Comparison of ENCODE assay signal across 1 cellular context in the genomic region with DNA sequence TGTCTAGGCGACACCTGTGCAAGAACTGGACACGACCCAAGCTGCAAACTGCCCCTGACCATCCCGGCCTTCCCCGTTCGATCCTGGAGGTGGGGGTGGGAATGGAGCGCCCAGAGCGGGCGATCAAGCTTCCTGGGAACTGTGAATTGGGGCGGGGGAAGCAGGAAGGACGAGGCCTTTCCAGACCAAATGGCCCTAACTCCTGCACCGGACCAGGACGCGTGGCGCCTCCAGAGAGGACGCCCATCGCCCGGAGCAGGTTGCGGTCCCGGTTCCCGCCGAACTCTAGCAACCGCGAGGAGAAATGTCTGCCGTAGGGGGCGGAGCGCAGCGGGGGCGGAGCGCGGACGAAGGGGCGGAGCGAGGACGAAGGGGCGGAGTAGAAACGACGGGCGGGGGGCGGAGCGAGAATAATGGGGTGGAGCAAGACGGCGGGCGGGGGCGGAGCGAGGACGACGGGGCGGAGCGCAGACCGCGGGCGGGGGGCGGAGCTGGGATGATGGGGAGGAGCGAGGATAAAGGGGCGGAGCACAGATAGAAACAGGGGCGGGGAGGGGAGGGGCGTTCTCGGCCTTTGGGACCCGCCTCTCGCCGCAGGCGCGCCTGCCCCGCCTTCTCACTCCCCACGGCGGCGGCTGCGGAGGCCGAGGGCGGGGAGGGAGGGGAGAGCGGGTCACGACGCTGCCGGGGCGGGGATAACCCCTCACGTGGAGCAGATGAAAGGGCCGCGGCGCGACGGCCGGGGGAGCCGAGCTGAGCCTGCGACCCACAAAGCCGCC.
A peak's percentile ranks its signal among the peaks of the same experiment; 100 is the strongest.
TF ChIP-seq lines count a peak whose summit lies in the region.

A gene (plus strand): TSS at position 695 of the 779 bp plus-strand sequence. CDS start 195 bp downstream, outside the sequence.

TF ChIP-seq in HepG2, 621 proteins besides CTCF, POLR2A, EP300 and RAD21 (continued from another document and continues in another):
- TF ChIP-seq, protein P1, sequence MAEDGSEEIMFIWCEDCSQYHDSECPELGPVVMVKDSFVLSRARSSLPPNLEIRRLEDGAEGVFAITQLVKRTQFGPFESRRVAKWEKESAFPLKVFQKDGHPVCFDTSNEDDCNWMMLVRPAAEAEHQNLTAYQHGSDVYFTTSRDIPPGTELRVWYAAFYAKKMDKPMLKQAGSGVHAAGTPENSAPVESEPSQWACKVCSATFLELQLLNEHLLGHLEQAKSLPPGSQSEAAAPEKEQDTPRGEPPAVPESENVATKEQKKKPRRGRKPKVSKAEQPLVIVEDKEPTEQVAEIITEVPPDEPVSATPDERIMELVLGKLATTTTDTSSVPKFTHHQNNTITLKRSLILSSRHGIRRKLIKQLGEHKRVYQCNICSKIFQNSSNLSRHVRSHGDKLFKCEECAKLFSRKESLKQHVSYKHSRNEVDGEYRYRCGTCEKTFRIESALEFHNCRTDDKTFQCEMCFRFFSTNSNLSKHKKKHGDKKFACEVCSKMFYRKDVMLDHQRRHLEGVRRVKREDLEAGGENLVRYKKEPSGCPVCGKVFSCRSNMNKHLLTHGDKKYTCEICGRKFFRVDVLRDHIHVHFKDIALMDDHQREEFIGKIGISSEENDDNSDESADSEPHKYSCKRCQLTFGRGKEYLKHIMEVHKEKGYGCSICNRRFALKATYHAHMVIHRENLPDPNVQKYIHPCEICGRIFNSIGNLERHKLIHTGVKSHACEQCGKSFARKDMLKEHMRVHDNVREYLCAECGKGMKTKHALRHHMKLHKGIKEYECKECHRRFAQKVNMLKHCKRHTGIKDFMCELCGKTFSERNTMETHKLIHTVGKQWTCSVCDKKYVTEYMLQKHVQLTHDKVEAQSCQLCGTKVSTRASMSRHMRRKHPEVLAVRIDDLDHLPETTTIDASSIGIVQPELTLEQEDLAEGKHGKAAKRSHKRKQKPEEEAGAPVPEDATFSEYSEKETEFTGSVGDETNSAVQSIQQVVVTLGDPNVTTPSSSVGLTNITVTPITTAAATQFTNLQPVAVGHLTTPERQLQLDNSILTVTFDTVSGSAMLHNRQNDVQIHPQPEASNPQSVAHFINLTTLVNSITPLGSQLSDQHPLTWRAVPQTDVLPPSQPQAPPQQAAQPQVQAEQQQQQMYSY (CRISPR knock-in tag; IDR thresholded peaks at IDR 0.05) = no peak; the same call in 1 of the 2 replicates
- TF ChIP-seq, protein P2, sequence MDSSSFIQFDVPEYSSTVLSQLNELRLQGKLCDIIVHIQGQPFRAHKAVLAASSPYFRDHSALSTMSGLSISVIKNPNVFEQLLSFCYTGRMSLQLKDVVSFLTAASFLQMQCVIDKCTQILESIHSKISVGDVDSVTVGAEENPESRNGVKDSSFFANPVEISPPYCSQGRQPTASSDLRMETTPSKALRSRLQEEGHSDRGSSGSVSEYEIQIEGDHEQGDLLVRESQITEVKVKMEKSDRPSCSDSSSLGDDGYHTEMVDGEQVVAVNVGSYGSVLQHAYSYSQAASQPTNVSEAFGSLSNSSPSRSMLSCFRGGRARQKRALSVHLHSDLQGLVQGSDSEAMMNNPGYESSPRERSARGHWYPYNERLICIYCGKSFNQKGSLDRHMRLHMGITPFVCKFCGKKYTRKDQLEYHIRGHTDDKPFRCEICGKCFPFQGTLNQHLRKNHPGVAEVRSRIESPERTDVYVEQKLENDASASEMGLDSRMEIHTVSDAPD (CRISPR knock-in tag; IDR thresholded peaks at IDR 0.05) = no peak
- TF ChIP-seq, protein P3, sequence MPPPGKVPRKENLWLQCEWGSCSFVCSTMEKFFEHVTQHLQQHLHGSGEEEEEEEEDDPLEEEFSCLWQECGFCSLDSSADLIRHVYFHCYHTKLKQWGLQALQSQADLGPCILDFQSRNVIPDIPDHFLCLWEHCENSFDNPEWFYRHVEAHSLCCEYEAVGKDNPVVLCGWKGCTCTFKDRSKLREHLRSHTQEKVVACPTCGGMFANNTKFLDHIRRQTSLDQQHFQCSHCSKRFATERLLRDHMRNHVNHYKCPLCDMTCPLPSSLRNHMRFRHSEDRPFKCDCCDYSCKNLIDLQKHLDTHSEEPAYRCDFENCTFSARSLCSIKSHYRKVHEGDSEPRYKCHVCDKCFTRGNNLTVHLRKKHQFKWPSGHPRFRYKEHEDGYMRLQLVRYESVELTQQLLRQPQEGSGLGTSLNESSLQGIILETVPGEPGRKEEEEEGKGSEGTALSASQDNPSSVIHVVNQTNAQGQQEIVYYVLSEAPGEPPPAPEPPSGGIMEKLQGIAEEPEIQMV (CRISPR knock-in tag; IDR thresholded peaks at IDR 0.05; ENCODE audit: low read depth) = 0 out of 2 replicates have a peak, but pooled peaks have one; percentile 17
- TF ChIP-seq, protein P4, sequence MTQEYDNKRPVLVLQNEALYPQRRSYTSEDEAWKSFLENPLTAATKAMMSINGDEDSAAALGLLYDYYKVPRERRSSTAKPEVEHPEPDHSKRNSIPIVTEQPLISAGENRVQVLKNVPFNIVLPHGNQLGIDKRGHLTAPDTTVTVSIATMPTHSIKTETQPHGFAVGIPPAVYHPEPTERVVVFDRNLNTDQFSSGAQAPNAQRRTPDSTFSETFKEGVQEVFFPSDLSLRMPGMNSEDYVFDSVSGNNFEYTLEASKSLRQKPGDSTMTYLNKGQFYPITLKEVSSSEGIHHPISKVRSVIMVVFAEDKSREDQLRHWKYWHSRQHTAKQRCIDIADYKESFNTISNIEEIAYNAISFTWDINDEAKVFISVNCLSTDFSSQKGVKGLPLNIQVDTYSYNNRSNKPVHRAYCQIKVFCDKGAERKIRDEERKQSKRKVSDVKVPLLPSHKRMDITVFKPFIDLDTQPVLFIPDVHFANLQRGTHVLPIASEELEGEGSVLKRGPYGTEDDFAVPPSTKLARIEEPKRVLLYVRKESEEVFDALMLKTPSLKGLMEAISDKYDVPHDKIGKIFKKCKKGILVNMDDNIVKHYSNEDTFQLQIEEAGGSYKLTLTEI (CRISPR knock-in tag; conservative IDR thresholded peaks at IDR 0.05) = no peak
- TF ChIP-seq ZNF260 (CRISPR knock-in tag; IDR thresholded peaks at IDR 0.05; ENCODE audit: borderline replicate concordance, low read depth) = no peak
- TF ChIP-seq, protein P5, sequence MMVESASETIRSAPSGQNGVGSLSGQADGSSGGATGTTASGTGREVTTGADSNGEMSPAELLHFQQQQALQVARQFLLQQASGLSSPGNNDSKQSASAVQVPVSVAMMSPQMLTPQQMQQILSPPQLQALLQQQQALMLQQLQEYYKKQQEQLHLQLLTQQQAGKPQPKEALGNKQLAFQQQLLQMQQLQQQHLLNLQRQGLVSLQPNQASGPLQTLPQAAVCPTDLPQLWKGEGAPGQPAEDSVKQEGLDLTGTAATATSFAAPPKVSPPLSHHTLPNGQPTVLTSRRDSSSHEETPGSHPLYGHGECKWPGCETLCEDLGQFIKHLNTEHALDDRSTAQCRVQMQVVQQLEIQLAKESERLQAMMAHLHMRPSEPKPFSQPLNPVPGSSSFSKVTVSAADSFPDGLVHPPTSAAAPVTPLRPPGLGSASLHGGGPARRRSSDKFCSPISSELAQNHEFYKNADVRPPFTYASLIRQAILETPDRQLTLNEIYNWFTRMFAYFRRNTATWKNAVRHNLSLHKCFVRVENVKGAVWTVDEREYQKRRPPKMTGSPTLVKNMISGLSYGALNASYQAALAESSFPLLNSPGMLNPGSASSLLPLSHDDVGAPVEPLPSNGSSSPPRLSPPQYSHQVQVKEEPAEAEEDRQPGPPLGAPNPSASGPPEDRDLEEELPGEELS (CRISPR knock-in tag; IDR thresholded peaks at IDR 0.05) = peak; percentile 46
- no peak for TF ChIP-seq TP53 (CRISPR knock-in tag; conservative IDR thresholded peaks at IDR 0.05)
- no peak for TF ChIP-seq ZNF431 (CRISPR knock-in tag; IDR thresholded peaks at IDR 0.05; ENCODE audit: borderline replicate concordance, low read depth)
- TF ChIP-seq NCOR1 (IDR thresholded peaks at IDR 0.05; ENCODE audit: borderline replicate concordance, low read length) = no peak
- no peak for TF ChIP-seq ELF4 (CRISPR knock-in tag; IDR thresholded peaks at IDR 0.05; ENCODE audit: borderline replicate concordance)
- TF ChIP-seq BRCA1 (CRISPR knock-in tag; IDR thresholded peaks at IDR 0.05) = no peak
- peak; percentile 79 for TF ChIP-seq TAF1 (CRISPR knock-in tag; IDR thresholded peaks at IDR 0.05)
- TF ChIP-seq PRPF4 (IDR thresholded peaks at IDR 0.05; ENCODE audit: low read depth, low read length, poor library complexity, severe bottlenecking) = no peak
- TF ChIP-seq KAT7 (CRISPR knock-in tag; IDR thresholded peaks at IDR 0.05; ENCODE audit: borderline replicate concordance) = peak; percentile 75; the same call in 1 of the 2 replicates
- no peak for TF ChIP-seq KDM6A (CRISPR knock-in tag; IDR thresholded peaks at IDR 0.05; ENCODE audit: low read depth)
- TF ChIP-seq, protein P6, sequence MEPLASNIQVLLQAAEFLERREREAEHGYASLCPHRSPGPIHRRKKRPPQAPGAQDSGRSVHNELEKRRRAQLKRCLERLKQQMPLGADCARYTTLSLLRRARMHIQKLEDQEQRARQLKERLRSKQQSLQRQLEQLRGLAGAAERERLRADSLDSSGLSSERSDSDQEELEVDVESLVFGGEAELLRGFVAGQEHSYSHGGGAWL (CRISPR knock-in tag; IDR thresholded peaks at IDR 0.05) = 0 out of 2 replicates have a peak, but pooled peaks have one; percentile 20
- no peak; the same call in 1 of the 2 replicates for TF ChIP-seq ZNF274 (CRISPR knock-in tag; IDR thresholded peaks at IDR 0.05)
- no peak for TF ChIP-seq ZKSCAN1 (IDR thresholded peaks at IDR 0.05; ENCODE audit: low read length)
- no peak for TF ChIP-seq ZNF496 (CRISPR knock-in tag; IDR thresholded peaks at IDR 0.05; ENCODE audit: insufficient replicate concordance)
- TF ChIP-seq CENPT (CRISPR knock-in tag; IDR thresholded peaks at IDR 0.05; ENCODE audit: low read depth) = no peak
- no peak for TF ChIP-seq ZNF781 (CRISPR knock-in tag; IDR thresholded peaks at IDR 0.05; ENCODE audit: borderline replicate concordance, not compliant biosample characterization)
- TF ChIP-seq PHB2 (IDR thresholded peaks at IDR 0.05; ENCODE audit: partially characterized antibody) = no peak
- TF ChIP-seq MAFK (conservative IDR thresholded peaks at IDR 0.05 in 1 of 2, IDR thresholded peaks at IDR 0.05 in 1 of 2; ENCODE audit: low read length in 2 of 2) = no peak
- no peak for TF ChIP-seq CHCHD3 (CRISPR knock-in tag; IDR thresholded peaks at IDR 0.05)
- TF ChIP-seq NR2F2 (IDR thresholded peaks at IDR 0.05; ENCODE audit: borderline replicate concordance, low read depth) = no peak; the same call in 1 of the 2 replicates
- TF ChIP-seq, protein P7, sequence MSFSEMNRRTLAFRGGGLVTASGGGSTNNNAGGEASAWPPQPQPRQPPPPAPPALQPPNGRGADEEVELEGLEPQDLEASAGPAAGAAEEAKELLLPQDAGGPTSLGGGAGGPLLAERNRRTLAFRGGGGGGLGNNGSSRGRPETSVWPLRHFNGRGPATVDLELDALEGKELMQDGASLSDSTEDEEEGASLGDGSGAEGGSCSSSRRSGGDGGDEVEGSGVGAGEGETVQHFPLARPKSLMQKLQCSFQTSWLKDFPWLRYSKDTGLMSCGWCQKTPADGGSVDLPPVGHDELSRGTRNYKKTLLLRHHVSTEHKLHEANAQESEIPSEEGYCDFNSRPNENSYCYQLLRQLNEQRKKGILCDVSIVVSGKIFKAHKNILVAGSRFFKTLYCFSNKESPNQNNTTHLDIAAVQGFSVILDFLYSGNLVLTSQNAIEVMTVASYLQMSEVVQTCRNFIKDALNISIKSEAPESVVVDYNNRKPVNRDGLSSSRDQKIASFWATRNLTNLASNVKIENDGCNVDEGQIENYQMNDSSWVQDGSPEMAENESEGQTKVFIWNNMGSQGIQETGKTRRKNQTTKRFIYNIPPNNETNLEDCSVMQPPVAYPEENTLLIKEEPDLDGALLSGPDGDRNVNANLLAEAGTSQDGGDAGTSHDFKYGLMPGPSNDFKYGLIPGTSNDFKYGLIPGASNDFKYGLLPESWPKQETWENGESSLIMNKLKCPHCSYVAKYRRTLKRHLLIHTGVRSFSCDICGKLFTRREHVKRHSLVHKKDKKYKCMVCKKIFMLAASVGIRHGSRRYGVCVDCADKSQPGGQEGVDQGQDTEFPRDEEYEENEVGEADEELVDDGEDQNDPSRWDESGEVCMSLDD (CRISPR knock-in tag; IDR thresholded peaks at IDR 0.05; ENCODE audit: borderline replicate concordance) = no peak
- TF ChIP-seq HNRNPLL (IDR thresholded peaks at IDR 0.05; ENCODE audit: low read depth, low read length, poor library complexity, severe bottlenecking) = peak; percentile 84
- TF ChIP-seq, protein P8, sequence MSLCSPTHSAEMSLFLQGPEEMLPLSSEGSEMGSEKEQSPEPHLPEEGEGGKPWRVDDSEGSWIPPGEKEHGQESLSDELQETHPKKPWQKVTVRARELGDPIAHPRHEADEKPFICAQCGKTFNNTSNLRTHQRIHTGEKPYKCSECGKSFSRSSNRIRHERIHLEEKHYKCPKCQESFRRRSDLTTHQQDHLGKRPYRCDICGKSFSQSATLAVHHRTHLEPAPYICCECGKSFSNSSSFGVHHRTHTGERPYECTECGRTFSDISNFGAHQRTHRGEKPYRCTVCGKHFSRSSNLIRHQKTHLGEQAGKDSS (CRISPR knock-in tag; IDR thresholded peaks at IDR 0.05; ENCODE audit: borderline replicate concordance, low read depth) = peak; percentile 63; the same call in 1 of the 2 replicates
- no peak for TF ChIP-seq EZH2 (conservative IDR thresholded peaks at IDR 0.05; ENCODE audit: low read depth, low read length)
- TF ChIP-seq PPARG (CRISPR knock-in tag; conservative IDR thresholded peaks at IDR 0.05) = no peak
- no peak for TF ChIP-seq ZNF530 (CRISPR knock-in tag; IDR thresholded peaks at IDR 0.05; ENCODE audit: low read depth)
- TF ChIP-seq, protein P9, sequence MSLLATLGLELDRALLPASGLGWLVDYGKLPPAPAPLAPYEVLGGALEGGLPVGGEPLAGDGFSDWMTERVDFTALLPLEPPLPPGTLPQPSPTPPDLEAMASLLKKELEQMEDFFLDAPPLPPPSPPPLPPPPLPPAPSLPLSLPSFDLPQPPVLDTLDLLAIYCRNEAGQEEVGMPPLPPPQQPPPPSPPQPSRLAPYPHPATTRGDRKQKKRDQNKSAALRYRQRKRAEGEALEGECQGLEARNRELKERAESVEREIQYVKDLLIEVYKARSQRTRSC (CRISPR knock-in tag; IDR thresholded peaks at IDR 0.05; ENCODE audit: low read depth) = no peak
- no peak for TF ChIP-seq ZFP62 (CRISPR knock-in tag; IDR thresholded peaks at IDR 0.05)
- TF ChIP-seq TARDBP (CRISPR knock-in tag; IDR thresholded peaks at IDR 0.05) = peak; percentile 33; the same call in 1 of the 2 replicates
- TF ChIP-seq, protein P10, sequence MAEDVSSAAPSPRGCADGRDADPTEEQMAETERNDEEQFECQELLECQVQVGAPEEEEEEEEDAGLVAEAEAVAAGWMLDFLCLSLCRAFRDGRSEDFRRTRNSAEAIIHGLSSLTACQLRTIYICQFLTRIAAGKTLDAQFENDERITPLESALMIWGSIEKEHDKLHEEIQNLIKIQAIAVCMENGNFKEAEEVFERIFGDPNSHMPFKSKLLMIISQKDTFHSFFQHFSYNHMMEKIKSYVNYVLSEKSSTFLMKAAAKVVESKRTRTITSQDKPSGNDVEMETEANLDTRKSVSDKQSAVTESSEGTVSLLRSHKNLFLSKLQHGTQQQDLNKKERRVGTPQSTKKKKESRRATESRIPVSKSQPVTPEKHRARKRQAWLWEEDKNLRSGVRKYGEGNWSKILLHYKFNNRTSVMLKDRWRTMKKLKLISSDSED (CRISPR knock-in tag; IDR thresholded peaks at IDR 0.05) = no peak
